13 cellular contexts compared by ENCODE assay signal in genomic region chr11:31783264-31783663, GRCh38.
DNase-seq lines count a peak whose midpoint lies in the region; FAIRE-seq lines count a peak whose summit lies in the region.
"Had no signal": no experiment of that assay in that cellular context is flagged by ENCODE, and none has a peak within 500 bp of the region (broad histone marks: within the 10 kb centered on the region; RNA-seq: fewer than 3 reads in every experiment).

No MANE protein-coding gene starts in this region.

- no peak for FAIRE-seq in GM19239 (lab: Jason Lieb, UNC)
- FAIRE-seq: H54 had no signal

- H3K36me3 ChIP-seq in endocrine pancreas (ENCODE audit: control insufficient read depth, insufficient read depth, low read length): no peaks in the 10 kb centered on the region
- H3K36me3 ChIP-seq: BLaER1 had no signal

- H3K4me3 ChIP-seq in endocrine pancreas (ENCODE audit: control insufficient read depth, insufficient read depth, low read length): peak overlapping the region; percentile 61
- H3K4me3 ChIP-seq: BLaER1, GM23248 had no signal

- DNase-seq in NCI-H748 (lab: John Stamatoyannopoulos, UW; ENCODE audit: unreplicated experiment): peak; percentile 33
- DNase-seq in NCI-H748 treated with DMSO at 0.1 percent for 48 hours (lab: John Stamatoyannopoulos, UW): no peak
- DNase-seq in NCI-H446 (lab: John Stamatoyannopoulos, UW): peak; percentile 55 to 56
- peak; percentile 75 for DNase-seq in retina
- DNase-seq in SIG-M5 treated with dmso at 0.1 percent for 504 hours (lab: John Stamatoyannopoulos, UW; ENCODE audit: unreplicated experiment): no peak
- DNase-seq in inferior parietal cortex (ENCODE audit: extremely low spot score): no peak
- DNase-seq in GM19239 (ENCODE audit: insufficient read length, low spot score): no peak
- DNase-seq: AML-193, DMS53, GM23248 had no signal

- peaks cover 34% of the 10 kb centered on the region for H3K4me1 ChIP-seq in endocrine pancreas (ENCODE audit: control insufficient read depth, insufficient read depth, low read length)
- H3K4me1 ChIP-seq: BLaER1 had no signal

- H3K9ac ChIP-seq in endocrine pancreas (ENCODE audit: control insufficient read depth, insufficient read depth, low read length): no peak overlapping the region
- H3K9ac ChIP-seq: BLaER1, GM23248 had no signal

- H3K9me3 ChIP-seq in endocrine pancreas (ENCODE audit: control insufficient read depth, low read length): no peaks in the 10 kb centered on the region
- H3K9me3 ChIP-seq: BLaER1 had no signal

- no peaks in the 10 kb centered on the region for H3K27me3 ChIP-seq in endocrine pancreas (ENCODE audit: control insufficient read depth, insufficient read depth, low read length)
- H3K27me3 ChIP-seq: BLaER1 had no signal

Comparison
In these comparisons a context has a peak if more than half of its experiments do, and no peak if none do; other contexts are left out.
1. DNase-seq: peak in NCI-H748 (single experiment), NCI-H446 (2 of 2) and retina (single experiment); none in NCI-H748 treated with DMSO at 0.1 percent for 48 hours (single experiment), SIG-M5 treated with dmso at 0.1 percent for 504 hours (single experiment), inferior parietal cortex (single experiment) and GM19239 (single experiment).